9 cellular contexts compared by ENCODE assay signal in genomic region chr17:80361495-80362220, GRCh38. TPM values are rescaled to one million over a fixed set of nuclear protein-coding genes. Genes with fewer than 3 reads are reported as not detected.
A peak's percentile ranks its signal among the peaks of the same experiment; 100 is the strongest.
DNase-seq lines count a peak whose midpoint lies in the region; ATAC-seq and TF ChIP-seq lines count a peak whose summit lies in the region.
"Had no signal": no experiment of that assay in that cellular context is flagged by ENCODE, and none has a peak within 500 bp of the region (broad histone marks: within the 10 kb centered on the region; RNA-seq: fewer than 3 reads in every experiment).

No MANE protein-coding gene starts in this region.

- no peaks in the 10 kb centered on the region for H3K9me3 ChIP-seq in gastroesophageal sphincter
- H3K9me3 ChIP-seq: Peyer's patch had no signal

- WGBS in gastroesophageal sphincter (ENCODE audit: low coverage in 1 of 2), 2 donors = 80 to 87% methylated on average over 6 to 11 of the region's 18 CpGs

- no peaks in the 10 kb centered on the region for H3K27me3 ChIP-seq in gastroesophageal sphincter
- H3K27me3 ChIP-seq: Peyer's patch had no signal

- TF ChIP-seq EP300 in gastroesophageal sphincter (IDR thresholded peaks at IDR 0.05) = no peak

- H3K4me1 ChIP-seq in gastroesophageal sphincter = peaks cover 0 to 13% (median 0%) of the 10 kb centered on the region in 3 donors
- H3K4me1 ChIP-seq: Peyer's patch had no signal

- no peak for DNase-seq in AG09309 (ENCODE audit: low read depth)
- no peak for DNase-seq in GM13976 (ENCODE audit: low spot score)
- DNase-seq in activated CD4-positive, alpha-beta T cell treated with anti-CD3 and anti-CD28 coated beads, Interleukin-2, amount 50 U/mL, for 48 hours = peak; percentile 24 to 35
- peak; percentile 14 for DNase-seq in iPS DF 4.7 (ENCODE audit: extremely low read depth, low spot score)
- no peak for DNase-seq in NCI-H526 treated with DMSO at 0.1 percent for 48 hours (lab: John Stamatoyannopoulos, UW)
- DNase-seq in H4 (ENCODE audit: low spot score) = no peak

- no peak overlapping the region for H3K27ac ChIP-seq in gastroesophageal sphincter
- H3K27ac ChIP-seq: Peyer's patch had no signal

- TF ChIP-seq POLR2A in gastroesophageal sphincter (IDR thresholded peaks at IDR 0.05) = no peak

- H3K4me3 ChIP-seq in AG09309 (ENCODE audit: control insufficient read depth, low read depth, low read length) = no peak overlapping the region
- H3K4me3 ChIP-seq in gastroesophageal sphincter = no peak overlapping the region
- H3K4me3 ChIP-seq: Peyer's patch had no signal

- ATAC-seq in gastroesophageal sphincter = no peak
- ATAC-seq in GM19328 (IDR thresholded peaks at IDR 0.05; ENCODE audit: unreplicated experiment) = no peak

- in situ Hi-C loops in GM13976 (cut with MboI; ENCODE audit: low sequenced_read_pairs, unreplicated experiment) = no loop called here

- TF ChIP-seq CTCF in AG09309 (IDR thresholded peaks at IDR 0.05; ENCODE audit: control insufficient read depth, insufficient read depth, low read depth, low read length, missing control alignments) = peak; percentile 42
- TF ChIP-seq CTCF in GM13976 (IDR thresholded peaks at IDR 0.05; ENCODE audit: borderline replicate concordance, control extremely low read depth, extremely low read depth, insufficient read depth, missing control alignments) = peak; percentile 21
- peak in 2 of 4 experiments; percentile 16 to 32 for TF ChIP-seq CTCF in gastroesophageal sphincter (IDR thresholded peaks at IDR 0.05)

- H3K36me3 ChIP-seq in gastroesophageal sphincter = peaks cover 0 to 100% of the 10 kb centered on the region in 2 donors

RNA-seq across cellular contexts. Expression of gene ENDOV, which starts 53.3 kb away (rescaled TPM):
- 10 to 100 TPM; 12.4 to 17.7 (median 15.4) TPM for total RNA-seq in gastroesophageal sphincter
- total RNA-seq in H4 (2014; rRNA removed; shearing (Covaris generic)) = 33.6 and 40.7 TPM in 2 replicates

Comparison
In these comparisons a context has a peak if more than half of its experiments do, and no peak if none do; other contexts are left out.
1. DNase-seq: peak in activated CD4-positive, alpha-beta T cell treated with anti-CD3 and anti-CD28 coated beads, Interleukin-2, amount 50 U/mL, for 48 hours (2 of 2) and iPS DF 4.7 (single experiment); none in AG09309 (single experiment), GM13976 (single experiment), NCI-H526 treated with DMSO at 0.1 percent for 48 hours (single experiment) and H4 (single experiment).